Comparison of ENCODE assay signal across 15 cellular contexts in the genomic region with DNA sequence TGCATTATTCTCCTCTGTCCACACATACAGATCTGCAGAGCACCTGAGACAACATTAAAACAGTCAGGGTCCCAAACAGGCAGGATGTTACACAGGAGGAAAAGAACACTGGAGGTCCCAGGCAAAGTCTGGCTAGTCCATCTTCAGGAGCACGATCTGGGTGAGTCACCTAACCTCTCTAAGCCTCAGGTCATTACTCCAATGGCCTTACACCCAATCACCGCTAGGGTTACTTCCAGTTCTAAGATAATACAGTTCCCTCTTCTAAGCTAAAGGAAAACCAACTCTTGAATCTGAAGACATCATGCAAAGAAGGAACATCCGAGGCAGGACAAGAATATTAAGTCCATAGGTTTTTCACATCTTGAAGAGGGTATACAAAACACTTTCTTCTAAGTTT. TPM values are rescaled to one million over a fixed set of nuclear protein-coding genes. Genes with fewer than 3 reads are reported as not detected.
DNase-seq lines count a peak whose midpoint lies in the region; ATAC-seq and TF ChIP-seq lines count a peak whose summit lies in the region.
"Had no signal": no experiment of that assay in that cellular context is flagged by ENCODE, and none has a peak within 500 bp of the region (broad histone marks: within the 10 kb centered on the region; RNA-seq: fewer than 3 reads in every experiment).

No MANE protein-coding gene starts in this region.

- no peak for TF ChIP-seq CTCF in psoas muscle (IDR thresholded peaks at IDR 0.05)

- H3K27ac ChIP-seq in esophagus (ENCODE audit: low read depth in 2 of 2, low read length in 1 of 2) (peak overlapping the region; percentile 40 to 50), psoas muscle (peak overlapping the region; percentile 87)
- H3K27ac ChIP-seq: ascending aorta, SJSA1 had no signal

- ATAC-seq in psoas muscle (peak; percentile 63 to 71 (median 66)), HG02678 (IDR thresholded peaks at IDR 0.05; ENCODE audit: unreplicated experiment) (no peak)
- ATAC-seq: activated T-cell treated with anti-CD3 and anti-CD28 coated beads, Interleukin-2, amount 50 U/mL, for 4 hours had no signal

- H3K4me3 ChIP-seq in esophagus (ENCODE audit: low read depth in 1 of 2, low read length in 2 of 2): no peak overlapping the region
- no peak overlapping the region for H3K4me3 ChIP-seq in psoas muscle
- H3K4me3 ChIP-seq: ascending aorta, HAP-1, SJSA1 had no signal

- intact Hi-C loops in psoas muscle (cut with DNase I): no loop called here

- H3K36me3 ChIP-seq in esophagus (ENCODE audit: control insufficient read depth in 2 of 2, insufficient read depth in 2 of 2, low read length in 1 of 2): peaks cover 0 to 19% of the 10 kb centered on the region in 2 donors
- H3K36me3 ChIP-seq in psoas muscle (ENCODE audit: insufficient read depth in 1 of 2, low read depth in 1 of 2): peaks cover 11 to 65% of the 10 kb centered on the region in 2 donors

- no peaks in the 10 kb centered on the region for H3K27me3 ChIP-seq in esophagus (ENCODE audit: control insufficient read depth in 1 of 2, insufficient read depth in 2 of 2, low read length in 2 of 2)
- no peaks in the 10 kb centered on the region for H3K27me3 ChIP-seq in psoas muscle (ENCODE audit: insufficient read depth in 3 of 3, low read length in 2 of 3)
- H3K27me3 ChIP-seq: ascending aorta, SJSA1 had no signal

- peak; percentile 82 for DNase-seq in HCEC 1CT
- DNase-seq in RKO (ENCODE audit: low spot score): peak; percentile 45
- no peak for DNase-seq in psoas muscle
- DNase-seq in UCSD-AML1 (lab: John Stamatoyannopoulos, UW; ENCODE audit: unreplicated experiment): no peak
- DNase-seq in NCI-H446 treated with DMSO at 0.1 percent for 48 hours (lab: John Stamatoyannopoulos, UW): no peak
- DNase-seq in NCI-H2171 (lab: John Stamatoyannopoulos, UW): no peak
- DNase-seq: activated CD4-positive, CD25-positive, alpha-beta regulatory T cell; activated T-cell treated with anti-CD3 and anti-CD28 coated beads, Interleukin-2, amount 50 U/mL, for 4 hours; NCI-H345 had no signal

- H3K9me3 ChIP-seq in esophagus (ENCODE audit: control insufficient read depth in 2 of 2, insufficient read depth in 1 of 2, low read depth in 1 of 2, low read length in 1 of 2) (no peaks in the 10 kb centered on the region), psoas muscle (no peaks in the 10 kb centered on the region)
- H3K9me3 ChIP-seq: ascending aorta, Caco-2, HAP-1, SJSA1 had no signal

- WGBS in esophagus, 2 donors: 71 to 76% methylated on average over 3 of the region's 3 CpGs
- WGBS in psoas muscle, 3 donors: 62 to 67% (median 67%) methylated on average over 3 of the region's 3 CpGs

- H3K4me1 ChIP-seq in esophagus (ENCODE audit: control insufficient read depth in 2 of 2, insufficient read depth in 2 of 2, low read length in 1 of 2) (peaks cover 0 to 5% of the 10 kb centered on the region in 2 donors), psoas muscle (peaks cover 34% of the 10 kb centered on the region)
- H3K4me1 ChIP-seq: ascending aorta, HAP-1, SJSA1 had no signal

RNA-seq across cellular contexts. Expression of a gene that starts 24.5 kb away (rescaled TPM):
- 100 to 1,000 TPM in 1 of 2 donors, 10 to 100 TPM in 1; 61.3 to 142 TPM for polyA plus RNA-seq in esophagus
- 10 to 100 TPM; 47.1 to 58.6 (median 54.6) TPM for total RNA-seq in psoas muscle
- 10 to 100 TPM; 45.7 to 46.7 (median 45.7) TPM for polyA plus RNA-seq in psoas muscle

RNA-seq across cellular contexts. Expression of a gene that starts 46.4 kb away (rescaled TPM):
- 100 to 1,000 TPM; 171 to 204 TPM for polyA plus RNA-seq in esophagus
- 100 to 1,000 TPM; 247 to 422 (median 337) TPM for total RNA-seq in psoas muscle
- polyA plus RNA-seq in psoas muscle: 100 to 1,000 TPM; 411 to 533 (median 483) TPM

RNA-seq across cellular contexts. Expression of a gene that starts 46.8 kb away (rescaled TPM):
- 10 to 100 TPM; 20.3 to 31.2 TPM for polyA plus RNA-seq in esophagus
- total RNA-seq in psoas muscle: 10 to 100 TPM; 12.1 to 32.0 (median 21.8) TPM
- polyA plus RNA-seq in psoas muscle: 10 to 100 TPM; 27.6 to 46.1 (median 38.0) TPM

Comparison
In these comparisons a context has a peak if more than half of its experiments do, and no peak if none do; other contexts are left out.
1. DNase-seq: peak in HCEC 1CT (single experiment) and RKO (single experiment); none in psoas muscle (0 of 2), UCSD-AML1 (single experiment), NCI-H446 treated with DMSO at 0.1 percent for 48 hours (single experiment) and NCI-H2171 (single experiment).